In genomic region chr20:33061626-33062025, GRCh38 we compare ENCODE assay signal across 30 cellular contexts. TPM values are rescaled to one million over a fixed set of nuclear protein-coding genes. Genes with fewer than 3 reads are reported as not detected.
"Had no signal": no experiment of that assay in that cellular context is flagged by ENCODE, and none has a peak within 500 bp of the region (broad histone marks: within the 10 kb centered on the region; RNA-seq: fewer than 3 reads in every experiment).

No MANE protein-coding gene starts in this region.

- H3K27me3 ChIP-seq: foreskin keratinocyte, heart left ventricle, stomach had no signal

- H3K9me3 ChIP-seq: esophagus muscularis mucosa, heart left ventricle, stomach, tibial artery had no signal

- ATAC-seq: activated CD8-positive, alpha-beta T cell treated with anti-CD3 and anti-CD28 coated beads for 36 hours; foreskin keratinocyte; heart left ventricle; natural killer cell; stimulated activated memory B cell treated with anti-CD40 and anti-IgM and Interleukin-4, amounts not matched to agents 10 μg/mL and 1 μg/mL and 100 μg/mL, for 72 hours; WTC11 had no signal

- H3K4me1 ChIP-seq: esophagus muscularis mucosa, foreskin keratinocyte, heart left ventricle, stomach, tibial artery had no signal

- H3K27ac ChIP-seq: esophagus muscularis mucosa, foreskin keratinocyte, heart left ventricle, skin epidermis, stomach, tibial artery had no signal

- H3K36me3 ChIP-seq: esophagus muscularis mucosa, heart left ventricle, stomach, tibial artery had no signal

- H3K4me3 ChIP-seq: esophagus muscularis mucosa, heart left ventricle, skin epidermis, stomach, tibial artery had no signal

- DNase-seq: activated CD4-positive, alpha-beta T cell treated with anti-CD3 and anti-CD28 coated beads for 1 hour; activated CD4-positive, alpha-beta T cell treated with anti-CD3 and anti-CD28 coated beads, Interleukin-2, amount 10 ng/mL, durations not matched to agents 7 days and 5 days; activated CD8-positive, alpha-beta T cell treated with anti-CD3 and anti-CD28 coated beads for 36 hours; activated effector memory CD4-positive, alpha-beta T cell treated with Interleukin-2 at 50 U/mL for 16 hours; activated naive CD4-positive, alpha-beta T cell treated with Interleukin-2 at 50 U/mL for 16 hours; activated T-cell treated with anti-CD3 and anti-CD28 coated beads for 4 hours; effector CD4-positive, alpha-beta T cell; foreskin keratinocyte; heart left ventricle; mesenchymal stem cell; natural killer cell; stimulated activated CD4-positive, alpha-beta T cell treated with anti-CD3 and anti-CD28 coated beads, Interleukin-1b, Interleukin-23, amount 100 ng/mL, for 48 hours; stimulated activated CD4-positive, alpha-beta T cell treated with anti-CD3 and anti-CD28 coated beads, Interleukin-4, amount 100 ng/mL, for 4 hours; stimulated activated CD8-positive, alpha-beta memory T cell treated with anti-CD3 and anti-CD28 coated beads, Interleukin-4, amount 100 ng/mL, for 48 hours; stomach; T-helper 9 cell; tibial artery had no signal

RNA-seq across cellular contexts. Expression of gene BPIFB3, which starts 7.9 kb away (rescaled TPM):
- total RNA-seq: activated CD4-positive, alpha-beta T cell treated with anti-CD3 and anti-CD28 coated beads, Interleukin-2, amount 10 ng/mL, durations not matched to agents 7 days and 5 days; activated CD8-positive, alpha-beta T cell treated with anti-CD3 and anti-CD28 coated beads for 36 hours; bronchial epithelial cell; esophagus muscularis mucosa; foreskin keratinocyte; heart left ventricle; kidney epithelial cell; lower leg skin; natural killer cell; osteocyte; posterior vena cava; sciatic nerve; stomach; T-helper 1 cell treated with Interleukin-12 subunit alpha and Interleukin-12 subunit beta and Interleukin-4 antibody, amounts not matched to agents 30 ng/mL and 1 ng/mL, for 36 hours; ureter; WTC11 had no signal
- polyA plus RNA-seq: adipose tissue, foreskin keratinocyte, heart left ventricle, stomach had no signal

RNA-seq across cellular contexts. Expression of gene BPIFB4, which starts 17.8 kb away (rescaled TPM):
- total RNA-seq: activated CD4-positive, alpha-beta T cell treated with anti-CD3 and anti-CD28 coated beads, Interleukin-2, amount 10 ng/mL, durations not matched to agents 7 days and 5 days; activated CD8-positive, alpha-beta T cell treated with anti-CD3 and anti-CD28 coated beads for 36 hours; bronchial epithelial cell; esophagus muscularis mucosa; foreskin keratinocyte; heart left ventricle; kidney epithelial cell; lower leg skin; natural killer cell; osteocyte; posterior vena cava; sciatic nerve; stomach; T-helper 1 cell treated with Interleukin-12 subunit alpha and Interleukin-12 subunit beta and Interleukin-4 antibody, amounts not matched to agents 30 ng/mL and 1 ng/mL, for 36 hours; ureter; WTC11 had no signal
- polyA plus RNA-seq: foreskin keratinocyte, heart left ventricle, stomach had no signal

RNA-seq across cellular contexts. Expression of gene BPIFB6, which starts 30.2 kb away (rescaled TPM):
- total RNA-seq: activated CD4-positive, alpha-beta T cell treated with anti-CD3 and anti-CD28 coated beads, Interleukin-2, amount 10 ng/mL, durations not matched to agents 7 days and 5 days; activated CD8-positive, alpha-beta T cell treated with anti-CD3 and anti-CD28 coated beads for 36 hours; bronchial epithelial cell; esophagus muscularis mucosa; foreskin keratinocyte; heart left ventricle; kidney epithelial cell; lower leg skin; natural killer cell; osteocyte; posterior vena cava; sciatic nerve; stomach; T-helper 1 cell treated with Interleukin-12 subunit alpha and Interleukin-12 subunit beta and Interleukin-4 antibody, amounts not matched to agents 30 ng/mL and 1 ng/mL, for 36 hours; ureter; WTC11 had no signal
- polyA plus RNA-seq: adipose tissue, foreskin keratinocyte, heart left ventricle, stomach had no signal

RNA-seq across cellular contexts. Expression of gene BPIFB2, which starts 54.1 kb away (rescaled TPM):
- total RNA-seq: activated CD4-positive, alpha-beta T cell treated with anti-CD3 and anti-CD28 coated beads, Interleukin-2, amount 10 ng/mL, durations not matched to agents 7 days and 5 days; activated CD8-positive, alpha-beta T cell treated with anti-CD3 and anti-CD28 coated beads for 36 hours; bronchial epithelial cell; esophagus muscularis mucosa; foreskin keratinocyte; heart left ventricle; kidney epithelial cell; lower leg skin; natural killer cell; osteocyte; posterior vena cava; sciatic nerve; stomach; T-helper 1 cell treated with Interleukin-12 subunit alpha and Interleukin-12 subunit beta and Interleukin-4 antibody, amounts not matched to agents 30 ng/mL and 1 ng/mL, for 36 hours; ureter had no signal
- polyA plus RNA-seq: adipose tissue, foreskin keratinocyte, heart left ventricle had no signal

RNA-seq across cellular contexts. Expression of gene SUN5, which starts 57.4 kb away (rescaled TPM):
- total RNA-seq: activated CD4-positive, alpha-beta T cell treated with anti-CD3 and anti-CD28 coated beads, Interleukin-2, amount 10 ng/mL, durations not matched to agents 7 days and 5 days; activated CD8-positive, alpha-beta T cell treated with anti-CD3 and anti-CD28 coated beads for 36 hours; bronchial epithelial cell; esophagus muscularis mucosa; foreskin keratinocyte; heart left ventricle; kidney epithelial cell; lower leg skin; natural killer cell; osteocyte; posterior vena cava; sciatic nerve; stomach; T-helper 1 cell treated with Interleukin-12 subunit alpha and Interleukin-12 subunit beta and Interleukin-4 antibody, amounts not matched to agents 30 ng/mL and 1 ng/mL, for 36 hours; ureter; WTC11 had no signal
- polyA plus RNA-seq: adipose tissue, foreskin keratinocyte, heart left ventricle, stomach had no signal
